In genomic region chr7:125506331-125506730, GRCh38 we compare ENCODE assay signal across 27 cellular contexts.
"Had no signal": no experiment of that assay in that cellular context is flagged by ENCODE, and none has a peak within 500 bp of the region (broad histone marks: within the 10 kb centered on the region; RNA-seq: fewer than 3 reads in every experiment).

No MANE protein-coding gene starts in this region.

- H3K27ac Mint-ChIP-seq: dendritic cell treated with granulocyte-macrophage colony-stimulating factor and Interleukin-4, amounts not matched to agents 40 ng/mL and 50 ng/mL, for 4 days; memory B cell; mesothelial cell of epicardium; naive B cell; natural killer cell treated with Interleukin-12 subunit alpha and Interleukin-12 subunit beta and Interleukin-15 and Interleukin-18, amount 100 ng/mL, for 72 hours; stimulated activated naive CD8-positive, alpha-beta T cell treated with anti-CD3 and anti-CD28 coated beads, Interleukin-15, amount 100 ng/mL, for 72 hours had no signal

- H3K36me3 Mint-ChIP-seq: memory B cell, mesothelial cell of epicardium, naive B cell had no signal

- DNase-seq: colonic mucosa; effector CD8-positive, alpha-beta T cell; esophagus squamous epithelium; head of caudate nucleus; kidney; mucosa of descending colon; naive B cell; occipital lobe; ovary; posterior cingulate gyrus; right lobe of liver; small intestine; stimulated activated CD4-positive, alpha-beta T cell treated with anti-CD3 and anti-CD28 coated beads, Interleukin-15, amount 100 ng/mL, for 24 hours; stimulated activated CD4-positive, alpha-beta T cell treated with anti-CD3 and anti-CD28 coated beads, Interleukin-2, amount 100 ng/mL, for 48 hours; stimulated activated CD8-positive, alpha-beta memory T cell treated with anti-CD3 and anti-CD28 coated beads, Interleukin-4, amount 100 ng/mL, for 48 hours; stimulated activated naive CD4-positive, alpha-beta T cell; stimulated activated naive CD8-positive, alpha-beta T cell treated with anti-CD3 and anti-CD28 coated beads, Interleukin-15, amount 100 ng/mL, for 72 hours; transverse colon; upper lobe of right lung; uterus had no signal

- H3K4me3 Mint-ChIP-seq: dendritic cell treated with granulocyte-macrophage colony-stimulating factor and Interleukin-4, amounts not matched to agents 40 ng/mL and 50 ng/mL, for 4 days; memory B cell; mesothelial cell of epicardium; naive B cell; natural killer cell treated with Interleukin-12 subunit alpha and Interleukin-12 subunit beta and Interleukin-15 and Interleukin-18, amount 100 ng/mL, for 72 hours; stimulated activated naive CD8-positive, alpha-beta T cell treated with anti-CD3 and anti-CD28 coated beads, Interleukin-15, amount 100 ng/mL, for 72 hours had no signal

- H3K4me1 ChIP-seq: colonic mucosa, esophagus squamous epithelium, right lobe of liver, suprapubic skin, transverse colon, upper lobe of right lung, uterus had no signal

- H3K27ac ChIP-seq: colonic mucosa, esophagus squamous epithelium, ovary, right lobe of liver, suprapubic skin, transverse colon, upper lobe of right lung, uterus had no signal

- H3K36me3 ChIP-seq: colonic mucosa, esophagus squamous epithelium, ovary, right lobe of liver, suprapubic skin, transverse colon, upper lobe of right lung, uterus had no signal

- H3K9me3 ChIP-seq: colonic mucosa, esophagus squamous epithelium, ovary, right lobe of liver, upper lobe of right lung, uterus had no signal

- ATAC-seq: left lobe of liver; mucosa of descending colon; natural killer cell treated with Interleukin-12 subunit alpha and Interleukin-12 subunit beta and Interleukin-15 and Interleukin-18, amount 100 ng/mL, for 72 hours; right lobe of liver; stimulated activated naive CD8-positive, alpha-beta T cell treated with anti-CD3 and anti-CD28 coated beads, Interleukin-15, amount 100 ng/mL, for 72 hours; upper lobe of right lung had no signal

- H3K4me3 ChIP-seq: colonic mucosa, esophagus squamous epithelium, lung, mucosa of descending colon, ovary, right lobe of liver, suprapubic skin, transverse colon, upper lobe of right lung, uterus had no signal

- H3K9me3 Mint-ChIP-seq: memory B cell had no signal

- H3K4me1 Mint-ChIP-seq: memory B cell; mesothelial cell of epicardium; naive B cell; stimulated activated naive CD8-positive, alpha-beta T cell treated with anti-CD3 and anti-CD28 coated beads, Interleukin-15, amount 100 ng/mL, for 72 hours had no signal

- H3K27me3 ChIP-seq: colonic mucosa, esophagus squamous epithelium, ovary, right lobe of liver, suprapubic skin, transverse colon, upper lobe of right lung, uterus had no signal

- H3K27me3 Mint-ChIP-seq: dendritic cell treated with granulocyte-macrophage colony-stimulating factor and Interleukin-4, amounts not matched to agents 40 ng/mL and 50 ng/mL, for 4 days; memory B cell; naive B cell; natural killer cell treated with Interleukin-12 subunit alpha and Interleukin-12 subunit beta and Interleukin-15 and Interleukin-18, amount 100 ng/mL, for 72 hours; stimulated activated naive CD8-positive, alpha-beta T cell treated with anti-CD3 and anti-CD28 coated beads, Interleukin-15, amount 100 ng/mL, for 72 hours had no signal
